Comparison of ENCODE assay signal across 17 cellular contexts in genomic region chr18:55109818-55110414, GRCh38.
"Had no signal": no experiment of that assay in that cellular context is flagged by ENCODE, and none has a peak within 500 bp of the region (broad histone marks: within the 10 kb centered on the region; RNA-seq: fewer than 3 reads in every experiment).

No MANE protein-coding gene starts in this region.

- ATAC-seq: activated CD4-positive, alpha-beta T cell treated with anti-CD3 and anti-CD28 coated beads for 36 hours; activated CD8-positive, alpha-beta T cell treated with anti-CD3 and anti-CD28 coated beads for 36 hours; foreskin keratinocyte; naive thymus-derived CD4-positive, alpha-beta T cell; stimulated activated naive B cell treated with anti-CD40 and anti-IgM and Interleukin-4, amounts not matched to agents 10 μg/mL and 1 μg/mL and 100 μg/mL, for 72 hours had no signal

- DNase-seq: activated CD4-positive, alpha-beta T cell treated with anti-CD3 and anti-CD28 coated beads for 36 hours; activated CD8-positive, alpha-beta memory T cell treated with anti-CD3 and anti-CD28 coated beads, Interleukin-2, amount 50 U/mL, for 4 hours; activated CD8-positive, alpha-beta T cell treated with anti-CD3 and anti-CD28 coated beads for 36 hours; activated naive CD4-positive, alpha-beta T cell; aorta; foreskin keratinocyte; head of caudate nucleus; kidney glomerular epithelial cell; naive thymus-derived CD4-positive, alpha-beta T cell; right lobe of liver; stimulated activated CD4-positive, alpha-beta T cell treated with anti-CD3 and anti-CD28 coated beads, Interleukin-2, amount 100 ng/mL, for 24 hours; stimulated activated naive B cell treated with anti-CD40 and anti-IgM and Interleukin-4, amounts not matched to agents 10 μg/mL and 1 μg/mL and 100 μg/mL, for 72 hours; T1000; upper lobe of right lung had no signal

- H3K27ac ChIP-seq: foreskin keratinocyte, neutrophil, right lobe of liver, upper lobe of right lung, VCaP had no signal

- H3K9me3 ChIP-seq: breast epithelium, neutrophil, right lobe of liver, upper lobe of right lung had no signal

- H3K4me3 ChIP-seq: breast epithelium, right lobe of liver, upper lobe of right lung had no signal

- H3K4me3 Mint-ChIP-seq: activated CD4-positive, alpha-beta T cell treated with anti-CD3 and anti-CD28 coated beads for 36 hours; activated CD8-positive, alpha-beta T cell treated with anti-CD3 and anti-CD28 coated beads for 36 hours; naive thymus-derived CD4-positive, alpha-beta T cell; stimulated activated naive B cell treated with anti-CD40 and anti-IgM and Interleukin-4, amounts not matched to agents 10 μg/mL and 1 μg/mL and 100 μg/mL, for 72 hours had no signal

- H3K4me1 Mint-ChIP-seq: activated CD4-positive, alpha-beta T cell treated with anti-CD3 and anti-CD28 coated beads for 36 hours had no signal

- H3K4me1 ChIP-seq: breast epithelium, foreskin keratinocyte, right lobe of liver, upper lobe of right lung had no signal

- H3K36me3 ChIP-seq: breast epithelium, neutrophil, right lobe of liver, upper lobe of right lung had no signal

- H3K27me3 ChIP-seq: breast epithelium, foreskin keratinocyte, neutrophil, right lobe of liver, upper lobe of right lung had no signal

- H3K36me3 Mint-ChIP-seq: naive thymus-derived CD4-positive, alpha-beta T cell; stimulated activated naive B cell treated with anti-CD40 and anti-IgM and Interleukin-4, amounts not matched to agents 10 μg/mL and 1 μg/mL and 100 μg/mL, for 72 hours had no signal

- H3K27me3 Mint-ChIP-seq: activated CD4-positive, alpha-beta T cell treated with anti-CD3 and anti-CD28 coated beads for 36 hours; activated CD8-positive, alpha-beta T cell treated with anti-CD3 and anti-CD28 coated beads for 36 hours had no signal

- H3K27ac Mint-ChIP-seq: activated CD4-positive, alpha-beta T cell treated with anti-CD3 and anti-CD28 coated beads for 36 hours; activated CD8-positive, alpha-beta T cell treated with anti-CD3 and anti-CD28 coated beads for 36 hours; naive thymus-derived CD4-positive, alpha-beta T cell; stimulated activated naive B cell treated with anti-CD40 and anti-IgM and Interleukin-4, amounts not matched to agents 10 μg/mL and 1 μg/mL and 100 μg/mL, for 72 hours had no signal
